1 cellular context compared by ENCODE assay signal in genomic region chr16:16102738-16103137, GRCh38.
TF ChIP-seq lines count a peak whose summit lies in the region.

No MANE protein-coding gene starts in this region.

TF ChIP-seq in HepG2, 621 proteins besides CTCF, POLR2A, EP300 and RAD21 (continued from another document):
- TF ChIP-seq ZNF878 (CRISPR knock-in tag; IDR thresholded peaks at IDR 0.05) (no peak), ZNF512 (CRISPR knock-in tag; IDR thresholded peaks at IDR 0.05) (no peak), IRF9 (CRISPR knock-in tag; IDR thresholded peaks at IDR 0.05; ENCODE audit: borderline replicate concordance) (no peak), ZNF10 (CRISPR knock-in tag; IDR thresholded peaks at IDR 0.05; ENCODE audit: borderline replicate concordance, low read depth) (no peak), ZNF44 (CRISPR knock-in tag; IDR thresholded peaks at IDR 0.05) (no peak), ZNF431 (CRISPR knock-in tag; IDR thresholded peaks at IDR 0.05; ENCODE audit: borderline replicate concordance, low read depth) (no peak), GATA4 (IDR thresholded peaks at IDR 0.05; ENCODE audit: borderline replicate concordance, low read depth) (no peak), ZNF691 (CRISPR knock-in tag; IDR thresholded peaks at IDR 0.05; ENCODE audit: borderline replicate concordance, low read depth) (no peak), CEBPB (IDR thresholded peaks at IDR 0.05; ENCODE audit: borderline replicate concordance, low read depth, low read length) (no peak), HNRNPH1 (optimal IDR thresholded peaks at IDR 0.05; ENCODE audit: low read depth, low read length) (no peak), ZNF275 (CRISPR knock-in tag; IDR thresholded peaks at IDR 0.05; ENCODE audit: borderline replicate concordance) (no peak), MAFF (IDR thresholded peaks at IDR 0.05; ENCODE audit: low read depth, low read length) (no peak), REPIN1 (CRISPR knock-in tag; IDR thresholded peaks at IDR 0.05; ENCODE audit: borderline replicate concordance, low read depth) (no peak), ZNF839 (CRISPR knock-in tag; IDR thresholded peaks at IDR 0.05; ENCODE audit: borderline replicate concordance) (no peak)
